Comparison of ENCODE assay signal across 1 cellular context in the genomic region with DNA sequence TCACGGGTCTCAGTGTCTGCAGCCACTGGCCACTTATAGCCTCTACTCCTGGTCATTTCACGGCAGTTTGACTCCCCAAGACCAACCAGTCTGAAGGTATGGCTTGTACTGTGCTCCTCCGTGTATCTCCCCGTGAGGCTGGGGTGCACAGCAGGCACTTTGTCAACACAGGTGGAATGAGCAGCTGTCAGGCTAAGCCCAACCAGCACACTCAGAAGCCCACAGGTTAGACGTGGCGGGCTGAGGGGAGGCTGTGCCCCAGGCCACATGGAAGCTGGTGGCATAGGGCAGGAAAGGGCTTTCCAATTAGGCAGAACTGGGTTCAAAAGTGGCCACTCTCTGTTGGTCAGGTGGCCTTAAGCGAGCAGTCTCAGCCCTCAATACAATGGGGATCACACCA.
TF ChIP-seq lines count a peak whose summit lies in the region.

No MANE protein-coding gene starts in this region.

TF ChIP-seq in GM12878, 131 proteins besides CTCF, POLR2A, EP300 and RAD21 (continued from another document):
- TF ChIP-seq ZBED1 (IDR thresholded peaks at IDR 0.05; ENCODE audit: borderline replicate concordance) (no peak), CREM (IDR thresholded peaks at IDR 0.05; ENCODE audit: low read depth) (no peak), CREB1 (IDR thresholded peaks at IDR 0.05; ENCODE audit: low read depth) (no peak), RFX5 (IDR thresholded peaks at IDR 0.05; ENCODE audit: low read depth, low read length) (no peak), SPI1 (IDR thresholded peaks at IDR 0.05; ENCODE audit: borderline replicate concordance, insufficient read depth, low read depth, low read length) (no peak), ESRRA (IDR thresholded peaks at IDR 0.05; ENCODE audit: low read length) (no peak)
- TF ChIP-seq, protein P1, sequence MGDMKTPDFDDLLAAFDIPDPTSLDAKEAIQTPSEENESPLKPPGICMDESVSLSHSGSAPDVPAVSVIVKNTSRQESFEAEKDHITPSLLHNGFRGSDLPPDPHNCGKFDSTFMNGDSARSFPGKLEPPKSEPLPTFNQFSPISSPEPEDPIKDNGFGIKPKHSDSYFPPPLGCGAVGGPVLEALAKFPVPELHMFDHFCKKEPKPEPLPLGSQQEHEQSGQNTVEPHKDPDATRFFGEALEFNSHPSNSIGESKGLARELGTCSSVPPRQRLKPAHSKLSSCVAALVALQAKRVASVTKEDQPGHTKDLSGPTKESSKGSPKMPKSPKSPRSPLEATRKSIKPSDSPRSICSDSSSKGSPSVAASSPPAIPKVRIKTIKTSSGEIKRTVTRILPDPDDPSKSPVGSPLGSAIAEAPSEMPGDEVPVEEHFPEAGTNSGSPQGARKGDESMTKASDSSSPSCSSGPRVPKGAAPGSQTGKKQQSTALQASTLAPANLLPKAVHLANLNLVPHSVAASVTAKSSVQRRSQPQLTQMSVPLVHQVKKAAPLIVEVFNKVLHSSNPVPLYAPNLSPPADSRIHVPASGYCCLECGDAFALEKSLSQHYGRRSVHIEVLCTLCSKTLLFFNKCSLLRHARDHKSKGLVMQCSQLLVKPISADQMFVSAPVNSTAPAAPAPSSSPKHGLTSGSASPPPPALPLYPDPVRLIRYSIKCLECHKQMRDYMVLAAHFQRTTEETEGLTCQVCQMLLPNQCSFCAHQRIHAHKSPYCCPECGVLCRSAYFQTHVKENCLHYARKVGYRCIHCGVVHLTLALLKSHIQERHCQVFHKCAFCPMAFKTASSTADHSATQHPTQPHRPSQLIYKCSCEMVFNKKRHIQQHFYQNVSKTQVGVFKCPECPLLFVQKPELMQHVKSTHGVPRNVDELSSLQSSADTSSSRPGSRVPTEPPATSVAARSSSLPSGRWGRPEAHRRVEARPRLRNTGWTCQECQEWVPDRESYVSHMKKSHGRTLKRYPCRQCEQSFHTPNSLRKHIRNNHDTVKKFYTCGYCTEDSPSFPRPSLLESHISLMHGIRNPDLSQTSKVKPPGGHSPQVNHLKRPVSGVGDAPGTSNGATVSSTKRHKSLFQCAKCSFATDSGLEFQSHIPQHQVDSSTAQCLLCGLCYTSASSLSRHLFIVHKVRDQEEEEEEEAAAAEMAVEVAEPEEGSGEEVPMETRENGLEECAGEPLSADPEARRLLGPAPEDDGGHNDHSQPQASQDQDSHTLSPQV (IDR thresholded peaks at IDR 0.05), result no peak
